ENCODE assay signal across 8 cellular contexts in genomic region chr4:128068927-128069326, GRCh38. TPM values are rescaled to one million over a fixed set of nuclear protein-coding genes. Genes with fewer than 3 reads are reported as not detected.
DNase-seq lines count a peak whose midpoint lies in the region; ATAC-seq and TF ChIP-seq lines count a peak whose summit lies in the region.

No MANE protein-coding gene starts in this region.

- H3K18ac ChIP-seq in mesenchymal stem cell (ENCODE audit: low read depth in 1 of 2, low read length in 2 of 2) = peak overlapping the region in 1 of 2 experiments; percentile 34

- 65% methylated on average over 4 of the region's 4 CpGs for WGBS in mesenchymal stem cell
- 94% methylated on average over 3 of the region's 4 CpGs for WGBS in esophagus muscularis mucosa

- H3K4me3 Mint-ChIP-seq in naive thymus-derived CD4-positive, alpha-beta T cell = no peak overlapping the region

- H3K4me1 Mint-ChIP-seq in naive thymus-derived CD4-positive, alpha-beta T cell = peaks cover 0 to 6% (median 4%) of the 10 kb centered on the region in 7 donors

- H3K27me3 ChIP-seq in WERI-Rb-1 (ENCODE audit: insufficient read depth, low read depth, severe bottlenecking) (no peaks in the 10 kb centered on the region), mesenchymal stem cell (ENCODE audit: control insufficient read depth in 1 of 2, insufficient read depth in 1 of 2, low read length in 2 of 2) (no peaks in the 10 kb centered on the region), esophagus muscularis mucosa (no peaks in the 10 kb centered on the region), uterus (no peaks in the 10 kb centered on the region)
- no peaks in the 10 kb centered on the region for H3K27me3 ChIP-seq in naive thymus-derived CD4-positive, alpha-beta T cell (ENCODE audit: control insufficient read depth in 2 of 2, insufficient read depth in 2 of 2, low read length in 2 of 2)

- H3K4me2 ChIP-seq in mesenchymal stem cell (ENCODE audit: low read length, poor library complexity, severe bottlenecking) = no peak overlapping the region

- no peak overlapping the region for H4K8ac ChIP-seq in mesenchymal stem cell (ENCODE audit: low read length)

- no peak overlapping the region for H3K4ac ChIP-seq in mesenchymal stem cell (ENCODE audit: low read depth in 1 of 2, low read length in 2 of 2)

- H3K9ac ChIP-seq in mesenchymal stem cell (ENCODE audit: low read length) = no peak overlapping the region

- CTCF ChIA-PET in naive thymus-derived CD4-positive, alpha-beta T cell (lab: Charles Lee) = interaction anchor here (0.7 kb wide), 1 partner anchor 213 kb away, joined by 4 read pairs; no protein-coding TSS in a partner anchor

- no peak for TF ChIP-seq POLR2A in esophagus muscularis mucosa (IDR thresholded peaks at IDR 0.05; ENCODE audit: low read depth)
- TF ChIP-seq POLR2A in uterus (IDR thresholded peaks at IDR 0.05) = no peak

- H3K9me3 ChIP-seq in WERI-Rb-1 (ENCODE audit: severe bottlenecking) (no peaks in the 10 kb centered on the region), mesenchymal stem cell (ENCODE audit: control insufficient read depth, low read length) (no peaks in the 10 kb centered on the region), esophagus muscularis mucosa (no peaks in the 10 kb centered on the region), uterus (no peaks in the 10 kb centered on the region)
- no peaks in the 10 kb centered on the region for H3K9me3 ChIP-seq in naive thymus-derived CD4-positive, alpha-beta T cell (ENCODE audit: control insufficient read depth in 2 of 3, low read length in 3 of 3)

- no peak overlapping the region for H3K4me3 ChIP-seq in HFF-Myc (replicated peaks; ENCODE audit: low read depth, low read length)
- H3K4me3 ChIP-seq in WERI-Rb-1 (ENCODE audit: low read depth, low read length) = no peak overlapping the region
- no peak overlapping the region for H3K4me3 ChIP-seq in mesenchymal stem cell (ENCODE audit: insufficient read depth in 1 of 2, low read depth in 1 of 2, low read length in 2 of 2)
- H3K4me3 ChIP-seq in esophagus muscularis mucosa = no peak overlapping the region
- H3K4me3 ChIP-seq in naive thymus-derived CD4-positive, alpha-beta T cell (ENCODE audit: low read length) = no peak overlapping the region
- H3K4me3 ChIP-seq in uterus = no peak overlapping the region

- H3K4me1 ChIP-seq in mesenchymal stem cell (ENCODE audit: control insufficient read depth, insufficient read depth, low read depth, low read length) = no peaks in the 10 kb centered on the region
- no peaks in the 10 kb centered on the region for H3K4me1 ChIP-seq in esophagus muscularis mucosa
- no peaks in the 10 kb centered on the region for H3K4me1 ChIP-seq in naive thymus-derived CD4-positive, alpha-beta T cell (ENCODE audit: control insufficient read depth in 2 of 2, insufficient read depth in 2 of 2, low read length in 2 of 2)
- no peaks in the 10 kb centered on the region for H3K4me1 ChIP-seq in uterus

- peaks cover 0 to 1% (median 0%) of the 10 kb centered on the region in 11 donors for H3K9me3 Mint-ChIP-seq in naive thymus-derived CD4-positive, alpha-beta T cell

- no peak overlapping the region for H2AFZ ChIP-seq in mesenchymal stem cell (ENCODE audit: low read depth, low read length)

- no peak overlapping the region for H3K14ac ChIP-seq in mesenchymal stem cell (ENCODE audit: low read length in 2 of 2)

- H2BK120ac ChIP-seq in mesenchymal stem cell (ENCODE audit: low read depth, low read length) = no peak overlapping the region

- no peak for TF ChIP-seq EP300 in esophagus muscularis mucosa (IDR thresholded peaks at IDR 0.05)

- no peak overlapping the region for H3K27ac Mint-ChIP-seq in naive thymus-derived CD4-positive, alpha-beta T cell

- no peak overlapping the region for H2BK15ac ChIP-seq in mesenchymal stem cell (ENCODE audit: low read depth, poor library complexity, severe bottlenecking)

- no peaks in the 10 kb centered on the region for H3K36me3 Mint-ChIP-seq in naive thymus-derived CD4-positive, alpha-beta T cell

- intact Hi-C loops in esophagus muscularis mucosa (cut with DNase I) = loop anchor here (10.0 kb wide), 3 partner anchors 184 to 746 kb away; partner anchors contain the start of genes HSPA4L and PLK4
- intact Hi-C loops in naive thymus-derived CD4-positive, alpha-beta T cell (cut with micrococcal nuclease) = no loop called here
- intact Hi-C loops in uterus (cut with DNase I; ENCODE audit: low total_unique reads) = loop anchor here (10.0 kb wide), 1 partner anchor 104 kb away; the partner anchor contains the start of genes ABHD18 and MFSD8

- no peak overlapping the region for H2AK5ac ChIP-seq in mesenchymal stem cell (ENCODE audit: low read length, severe bottlenecking)

- TF ChIP-seq CTCF in HFF-Myc (IDR thresholded peaks at IDR 0.05; ENCODE audit: low read depth, low read length, missing control alignments) (peak; percentile 46), WERI-Rb-1 (IDR thresholded peaks at IDR 0.05; ENCODE audit: low read depth, low read length) (peak; percentile 72), esophagus muscularis mucosa (IDR thresholded peaks at IDR 0.05) (peak in 1 of 3 experiments; percentile 4), uterus (IDR thresholded peaks at IDR 0.05) (no peak)

- POLR2A ChIA-PET in naive thymus-derived CD4-positive, alpha-beta T cell (lab: Charles Lee) = interaction anchor here (0.6 to 1.7 kb wide), 2 partner anchors 8 to 146 kb away, joined by 3 to 6 read pairs; partner anchors contain the start of gene LARP1B

- H3K27ac ChIP-seq in WERI-Rb-1 (no peak overlapping the region), mesenchymal stem cell (ENCODE audit: low read length, poor library complexity, severe bottlenecking) (no peak overlapping the region), esophagus muscularis mucosa (replicated peaks in 1 of 4) (no peak overlapping the region), uterus (no peak overlapping the region)
- no peak overlapping the region for H3K27ac ChIP-seq in naive thymus-derived CD4-positive, alpha-beta T cell (ENCODE audit: low read depth, low read length)

- peak; percentile 42 for DNase-seq in DMS 273 (lab: John Stamatoyannopoulos, UW; ENCODE audit: unreplicated experiment)
- no peak for DNase-seq in DMS 273 treated with DMSO at 0.1 percent for 48 hours (lab: John Stamatoyannopoulos, UW)
- DNase-seq in HFF-Myc (ENCODE audit: extremely low read depth, low read depth) = no peak
- peak; percentile 56 for DNase-seq in WERI-Rb-1
- DNase-seq in mesenchymal stem cell = peak; percentile 40
- DNase-seq in esophagus muscularis mucosa (ENCODE audit: extremely low spot score) = no peak
- no peak for DNase-seq in naive thymus-derived CD4-positive, alpha-beta T cell
- no peak for DNase-seq in uterus

- H3K79me1 ChIP-seq in mesenchymal stem cell (replicated peaks; ENCODE audit: low read length, poor library complexity, severe bottlenecking) = peaks cover 7% of the 10 kb centered on the region

- no peak for ATAC-seq in naive thymus-derived CD4-positive, alpha-beta T cell

- no peak overlapping the region for H2BK5ac ChIP-seq in mesenchymal stem cell (ENCODE audit: low read depth, low read length, poor library complexity, severe bottlenecking)

- no peak overlapping the region for H3K23ac ChIP-seq in mesenchymal stem cell (ENCODE audit: low read length in 2 of 2)

- no peak overlapping the region for H4K91ac ChIP-seq in mesenchymal stem cell (ENCODE audit: low read length)

- H3K36me3 ChIP-seq in WERI-Rb-1 (no peaks in the 10 kb centered on the region; the same call in 1 of the 2 replicates), mesenchymal stem cell (ENCODE audit: control insufficient read depth in 1 of 2, insufficient read depth in 2 of 2, low read depth in 1 of 2, low read length in 2 of 2) (no peaks in the 10 kb centered on the region), esophagus muscularis mucosa (no peaks in the 10 kb centered on the region), uterus (no peaks in the 10 kb centered on the region)
- no peaks in the 10 kb centered on the region for H3K36me3 ChIP-seq in naive thymus-derived CD4-positive, alpha-beta T cell (ENCODE audit: control insufficient read depth in 2 of 3, insufficient read depth in 3 of 3, low read length in 3 of 3)

- H3K27me3 Mint-ChIP-seq in naive thymus-derived CD4-positive, alpha-beta T cell = no peaks in the 10 kb centered on the region

- H2BK12ac ChIP-seq in mesenchymal stem cell (ENCODE audit: low read length in 2 of 2) = no peak overlapping the region

RNA-seq across cellular contexts. Expression of gene LARP1B, which starts 7.8 kb away (rescaled TPM):
- 12.8 TPM for polyA plus RNA-seq in mesenchymal stem cell (2013, experiment 1 of 2)
- polyA plus RNA-seq in mesenchymal stem cell (2013, experiment 2 of 2) = 13.0 TPM
- total RNA-seq in esophagus muscularis mucosa (10 to 100 TPM; 18.9 to 27.5 (median 24.1) TPM), uterus (10 to 100 TPM; 11.2 to 41.5 (median 36.1) TPM)
- total RNA-seq in naive thymus-derived CD4-positive, alpha-beta T cell = 10 to 100 TPM in 4 of 5 experiments, 1 to 10 TPM in 1; 9.5 to 18.2 (median 13.7) TPM
- 1 to 10 TPM; 3.9 TPM for polyA plus RNA-seq in naive thymus-derived CD4-positive, alpha-beta T cell

Comparison
In these comparisons a context has a peak if more than half of its experiments do, and no peak if none do; other contexts are left out.
1. DNase-seq: peak in DMS 273 (single experiment), WERI-Rb-1 (single experiment) and mesenchymal stem cell (single experiment); none in DMS 273 treated with DMSO at 0.1 percent for 48 hours (single experiment), HFF-Myc (single experiment), esophagus muscularis mucosa (single experiment), naive thymus-derived CD4-positive, alpha-beta T cell (0 of 9) and uterus (0 of 2).
2. CTCF ChIP-seq: peak in HFF-Myc (single experiment) and WERI-Rb-1 (single experiment); none in uterus (0 of 4).
3. intact Hi-C loops: an anchor here in esophagus muscularis mucosa (10.0 kb wide) and uterus (10.0 kb wide); none called in naive thymus-derived CD4-positive, alpha-beta T cell.